ENCODE assay signal across 9 cellular contexts in genomic region chr17:3534881-3535252, GRCh38. TPM values are rescaled to one million over a fixed set of nuclear protein-coding genes. Genes with fewer than 3 reads are reported as not detected.
DNase-seq lines count a peak whose midpoint lies in the region; ATAC-seq, FAIRE-seq and TF ChIP-seq lines count a peak whose summit lies in the region.
"Had no signal": no experiment of that assay in that cellular context is flagged by ENCODE, and none has a peak within 500 bp of the region (broad histone marks: within the 10 kb centered on the region; RNA-seq: fewer than 3 reads in every experiment).

No MANE protein-coding gene starts in this region.

- intact Hi-C loops in pancreas (cut with DNase I) = no loop called here

- H3K27me3 ChIP-seq in pancreas = no peaks in the 10 kb centered on the region
- H3K27me3 ChIP-seq in brain microvascular endothelial cell (replicated peaks) = no peaks in the 10 kb centered on the region

- H3K36me3 ChIP-seq in pancreas (no peaks in the 10 kb centered on the region), brain microvascular endothelial cell (replicated peaks) (no peaks in the 10 kb centered on the region)

- 31 to 35% methylated on average over 3 of the region's 3 CpGs for WGBS in pancreas, 2 donors

- CTCF ChIA-PET in GM10248 (lab: Yijun Ruan, JAX) = interaction anchor here (0.7 to 5.7 kb wide), 5 partner anchors 14 to 24 kb away, joined by 3 to 37 read pairs (median 3); partner anchors contain the start of gene TRPV3

- no peaks in the 10 kb centered on the region for H3K9me3 ChIP-seq in pancreas

- ATAC-seq in pancreas = peak; percentile 25 to 48 (median 38)

- DNase-seq in GM10248 (ENCODE audit: extremely low spot score) (peak; percentile 59), OCI-M1 (lab: John Stamatoyannopoulos, UW) (peak; percentile 29), fibroblast of the conjunctiva (ENCODE audit: low read depth) (peak; percentile 36), pancreas (no peak), brain microvascular endothelial cell (no peak), NOMO-1 treated with DMSO at 0.1 percent for 48 hours (lab: John Stamatoyannopoulos, UW; ENCODE audit: unreplicated experiment) (no peak), activated gamma-delta T cell treated with Interleukin-2 at 50 U/mL for 16 hours (no peak)
- no peak for DNase-seq in stimulated activated CD4-positive, alpha-beta T cell treated with anti-CD3 and anti-CD28 coated beads, Interleukin-4, amount 100 ng/mL, for 4 hours

- no peak for FAIRE-seq in pancreas (lab: Jason Lieb, UNC)

- H3K27ac ChIP-seq in pancreas (no peak overlapping the region), brain microvascular endothelial cell (no peak overlapping the region)

- in situ Hi-C loops in brain microvascular endothelial cell (cut with HindIII; ENCODE audit: low pct_ligation_motif_present, low sequenced_read_pairs) = no loop called here

- no peak overlapping the region for H3K4me3 ChIP-seq in pancreas
- H3K4me3 ChIP-seq in brain microvascular endothelial cell (ENCODE audit: low read depth, low read length) = no peak overlapping the region

- H3K4me1 ChIP-seq in pancreas = no peaks in the 10 kb centered on the region

- POLR2A ChIA-PET in GM10248 (lab: Yijun Ruan, JAX) = interaction anchor here (0.8 kb wide), 1 partner anchor 216 kb away, joined by 6 read pairs; no protein-coding TSS in a partner anchor

- no peak for TF ChIP-seq CTCF in GM10248 (IDR thresholded peaks at IDR 0.05; ENCODE audit: control extremely low read depth, extremely low read depth, low read depth, missing control alignments)
- TF ChIP-seq CTCF in pancreas (IDR thresholded peaks at IDR 0.05) = no peak
- no peak for TF ChIP-seq CTCF in brain microvascular endothelial cell (IDR thresholded peaks at IDR 0.05; ENCODE audit: low read depth, low read length, missing control alignments)

RNA-seq across cellular contexts. Expression of gene TRPV3, which starts 22.7 kb away (rescaled TPM):
- under 1 TPM; 0.21 to 0.93 (median 0.45) TPM for total RNA-seq in pancreas
- under 1 TPM; 0.73 to 0.99 TPM for polyA plus RNA-seq in pancreas

RNA-seq across cellular contexts. Expression of gene ASPA, which starts 59.1 kb away (rescaled TPM):
- 1 to 10 TPM in 1 of 6 donors, under 1 TPM in 5; 0.38 to 1.1 (median 0.69) TPM for total RNA-seq in pancreas
- under 1 TPM; 0.65 to 0.75 TPM for polyA plus RNA-seq in pancreas
- total RNA-seq: glomerular endothelial cell had no signal

Comparison
In these comparisons a context has a peak if more than half of its experiments do, and no peak if none do; other contexts are left out.
1. DNase-seq: peak in GM10248 (single experiment), OCI-M1 (single experiment) and fibroblast of the conjunctiva (single experiment); none in pancreas (0 of 6), brain microvascular endothelial cell (single experiment), NOMO-1 treated with DMSO at 0.1 percent for 48 hours (single experiment), stimulated activated CD4-positive, alpha-beta T cell treated with anti-CD3 and anti-CD28 coated beads, Interleukin-4, amount 100 ng/mL, for 4 hours (0 of 2) and activated gamma-delta T cell treated with Interleukin-2 at 50 U/mL for 16 hours (single experiment).